Comparison of ENCODE assay signal across 24 cellular contexts in genomic region chr7:6197801-6198551, GRCh38.
"Had no signal": no experiment of that assay in that cellular context is flagged by ENCODE, and none has a peak within 500 bp of the region (broad histone marks: within the 10 kb centered on the region; RNA-seq: fewer than 3 reads in every experiment).

No MANE protein-coding gene starts in this region.

- H3K4me1 ChIP-seq: pancreas, right lobe of liver had no signal

- ATAC-seq: activated naive CD4-positive, alpha-beta T cell treated with anti-CD3 and anti-CD28 coated beads, Interleukin-2, amount 50 U/mL, for 72 hours; activated T-helper 17 cell treated with anti-CD3 and anti-CD28 coated beads, Interleukin-2, amount 50 U/mL, for 72 hours; esophagus mucosa; natural killer cell; pancreas; right lobe of liver had no signal

- H3K27me3 ChIP-seq: ascending aorta, brain microvascular endothelial cell, pancreas, right lobe of liver, tibial artery had no signal

- H3K36me3 ChIP-seq: ascending aorta, brain microvascular endothelial cell, pancreas, right lobe of liver, tibial artery, WERI-Rb-1 had no signal

- DNase-seq: activated CD4-positive, alpha-beta T cell treated with anti-CD3 and anti-CD28 coated beads for 1 hour; activated CD4-positive, alpha-beta T cell treated with anti-CD3 and anti-CD28 coated beads, Interleukin-2, amount 50 U/mL, for 1 hour; activated T-cell treated with anti-CD3 and anti-CD28 coated beads, Interleukin-2, amount 50 U/mL, for 1 hour; brain microvascular endothelial cell; caudate nucleus; effector memory CD4-positive, alpha-beta T cell; hypothalamus; natural killer cell; pancreas; right lobe of liver; stimulated activated CD4-positive, alpha-beta T cell treated with anti-CD3 and anti-CD28 coated beads, Interleukin-1b, Interleukin-23, amount 100 ng/mL, for 48 hours; substantia nigra; T-helper 1 cell; tibial artery; WERI-Rb-1 had no signal

- H3K27ac ChIP-seq: ascending aorta, brain microvascular endothelial cell, pancreas, right lobe of liver, skin epidermis, tibial artery, WERI-Rb-1 had no signal

- FAIRE-seq: frontal cortex, islet of Langerhans, pancreas, TTC549 had no signal

- H3K4me3 ChIP-seq: ascending aorta, lung, pancreas, right lobe of liver, skin epidermis, tibial artery had no signal

- H3K9me3 ChIP-seq: ascending aorta, pancreas, right lobe of liver, tibial artery had no signal
